ENCODE assay signal across 24 cellular contexts in genomic region chr1:46703927-46704641, GRCh38. TPM values are rescaled to one million over a fixed set of nuclear protein-coding genes. Genes with fewer than 3 reads are reported as not detected.
"Had no signal": no experiment of that assay in that cellular context is flagged by ENCODE, and none has a peak within 500 bp of the region (broad histone marks: within the 10 kb centered on the region; RNA-seq: fewer than 3 reads in every experiment).

No MANE protein-coding gene starts in this region.

- H3K27me3 ChIP-seq: body of pancreas, spleen, upper lobe of right lung had no signal

- H3K4me1 ChIP-seq: upper lobe of right lung had no signal

- DNase-seq: activated CD4-positive, alpha-beta memory T cell treated with anti-CD3 and anti-CD28 coated beads, Interleukin-2, amount 10 ng/mL, durations not matched to agents 7 days and 5 days; activated CD8-positive, alpha-beta memory T cell treated with anti-CD3 and anti-CD28 coated beads, Interleukin-2, amount 10 ng/mL, durations not matched to agents 7 days and 5 days; activated effector memory CD4-positive, alpha-beta T cell treated with anti-CD3 and anti-CD28 coated beads, Interleukin-2, amount 50 U/mL, for 16 hours; amniotic stem cell; body of pancreas; foreskin melanocyte; glutamatergic neuron; hypothalamus; islet precursor cell; nucleus accumbens; spleen; stimulated activated CD4-positive, alpha-beta T cell treated with anti-CD3 and anti-CD28 coated beads, Interleukin-4, amount 100 ng/mL, for 4 hours; stimulated activated naive B cell treated with anti-CD40 and anti-IgM and Interleukin-4, amounts not matched to agents 10 μg/mL and 1 μg/mL and 100 μg/mL, for 72 hours; upper lobe of right lung had no signal

- H3K9me3 ChIP-seq: body of pancreas, spleen, upper lobe of right lung had no signal

- H3K4me1 Mint-ChIP-seq: mesothelial cell of epicardium, nephron had no signal

- H3K4me3 Mint-ChIP-seq: activated CD4-positive, alpha-beta memory T cell treated with anti-CD3 and anti-CD28 coated beads, Interleukin-2, amount 10 ng/mL, durations not matched to agents 7 days and 5 days; activated CD8-positive, alpha-beta memory T cell treated with anti-CD3 and anti-CD28 coated beads, Interleukin-2, amount 10 ng/mL, durations not matched to agents 7 days and 5 days; activated naive CD4-positive, alpha-beta T cell treated with anti-CD3 and anti-CD28 coated beads, Interleukin-2, amount 50 U/mL, for 24 hours; mesothelial cell of epicardium; nephron; stimulated activated naive B cell treated with anti-CD40 and anti-IgM and Interleukin-4, amounts not matched to agents 10 μg/mL and 1 μg/mL and 100 μg/mL, for 72 hours had no signal

- H3K9me3 Mint-ChIP-seq: activated CD4-positive, alpha-beta memory T cell treated with anti-CD3 and anti-CD28 coated beads, Interleukin-2, amount 10 ng/mL, durations not matched to agents 7 days and 5 days; activated naive CD4-positive, alpha-beta T cell treated with anti-CD3 and anti-CD28 coated beads, Interleukin-2, amount 50 U/mL, for 24 hours; mesothelial cell of epicardium; nephron; stimulated activated naive B cell treated with anti-CD40 and anti-IgM and Interleukin-4, amounts not matched to agents 10 μg/mL and 1 μg/mL and 100 μg/mL, for 72 hours had no signal

- H3K4me3 ChIP-seq: body of pancreas, lung, spleen, upper lobe of right lung had no signal

- H3K27ac Mint-ChIP-seq: activated CD4-positive, alpha-beta memory T cell treated with anti-CD3 and anti-CD28 coated beads, Interleukin-2, amount 10 ng/mL, durations not matched to agents 7 days and 5 days; activated CD8-positive, alpha-beta memory T cell treated with anti-CD3 and anti-CD28 coated beads, Interleukin-2, amount 10 ng/mL, durations not matched to agents 7 days and 5 days; activated naive CD4-positive, alpha-beta T cell treated with anti-CD3 and anti-CD28 coated beads, Interleukin-2, amount 50 U/mL, for 24 hours; mesothelial cell of epicardium; nephron; stimulated activated naive B cell treated with anti-CD40 and anti-IgM and Interleukin-4, amounts not matched to agents 10 μg/mL and 1 μg/mL and 100 μg/mL, for 72 hours had no signal

- ATAC-seq: activated CD4-positive, CD25-positive, alpha-beta regulatory T cell treated with anti-CD3 and anti-CD28 coated beads, Interleukin-2, amount 50 U/mL, for 24 hours; activated CD8-positive, alpha-beta memory T cell treated with anti-CD3 and anti-CD28 coated beads, Interleukin-2, amount 10 ng/mL, durations not matched to agents 7 days and 5 days; body of pancreas; stimulated activated naive B cell treated with anti-CD40 and anti-IgM and Interleukin-4, amounts not matched to agents 10 μg/mL and 1 μg/mL and 100 μg/mL, for 72 hours; upper lobe of right lung had no signal

- H3K27me3 Mint-ChIP-seq: activated CD4-positive, alpha-beta memory T cell treated with anti-CD3 and anti-CD28 coated beads, Interleukin-2, amount 10 ng/mL, durations not matched to agents 7 days and 5 days; activated CD8-positive, alpha-beta memory T cell treated with anti-CD3 and anti-CD28 coated beads, Interleukin-2, amount 10 ng/mL, durations not matched to agents 7 days and 5 days; activated naive CD4-positive, alpha-beta T cell treated with anti-CD3 and anti-CD28 coated beads, Interleukin-2, amount 50 U/mL, for 24 hours; stimulated activated naive B cell treated with anti-CD40 and anti-IgM and Interleukin-4, amounts not matched to agents 10 μg/mL and 1 μg/mL and 100 μg/mL, for 72 hours had no signal

- H3K27ac ChIP-seq: body of pancreas, spleen, upper lobe of right lung had no signal

RNA-seq across cellular contexts. Expression of gene TEX38, which starts 32.4 kb away (rescaled TPM):
- total RNA-seq: activated CD4-positive, alpha-beta memory T cell treated with anti-CD3 and anti-CD28 coated beads, Interleukin-2, amount 10 ng/mL, durations not matched to agents 7 days and 5 days; activated CD8-positive, alpha-beta memory T cell treated with anti-CD3 and anti-CD28 coated beads, Interleukin-2, amount 10 ng/mL, durations not matched to agents 7 days and 5 days; body of pancreas; dermis microvascular lymphatic vessel endothelial cell; epithelial cell of proximal tubule; fibroblast of lung; lung; renal cortical epithelial cell; spleen; T-helper 1 cell treated with Interleukin-12 subunit alpha and Interleukin-12 subunit beta and Interleukin-4 antibody, amounts not matched to agents 30 ng/mL and 1 ng/mL, for 36 hours; upper lobe of right lung had no signal
- polyA plus RNA-seq: fibroblast of lung, lung had no signal
